In the genomic region with DNA sequence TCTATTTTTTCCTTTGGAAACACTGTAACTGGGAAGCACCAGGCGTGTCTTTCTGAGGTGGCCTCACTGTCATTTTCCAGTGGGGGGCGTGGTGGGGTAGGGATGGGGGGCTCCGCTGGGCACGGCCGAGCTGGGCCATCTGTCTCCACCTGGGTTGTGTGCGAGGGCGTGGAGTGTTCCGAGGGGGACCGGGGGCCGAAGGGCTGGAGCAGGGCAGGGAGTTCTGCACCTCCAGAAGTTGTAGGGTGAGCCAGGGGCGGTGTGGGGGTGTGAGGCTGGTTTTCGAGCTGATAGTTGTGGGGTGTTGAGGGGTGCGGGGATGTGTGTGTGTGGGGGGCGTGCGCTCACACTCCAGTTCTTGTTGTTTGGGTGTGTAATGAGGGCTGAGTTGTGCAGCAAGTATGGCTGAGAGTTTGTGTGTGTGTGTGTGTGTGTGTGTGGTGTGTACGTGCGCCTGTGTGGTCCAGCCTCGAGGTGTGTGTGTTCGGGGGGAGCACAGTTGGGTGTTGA, we compare ENCODE assay signal across 1 cellular context.
TF ChIP-seq lines count a peak whose summit lies in the region.

No MANE protein-coding gene starts in this region.

TF ChIP-seq in endothelial cell of umbilical vein, 7 proteins besides CTCF, POLR2A, EP300 and RAD21 (continued from another document):
- TF ChIP-seq, protein P1, sequence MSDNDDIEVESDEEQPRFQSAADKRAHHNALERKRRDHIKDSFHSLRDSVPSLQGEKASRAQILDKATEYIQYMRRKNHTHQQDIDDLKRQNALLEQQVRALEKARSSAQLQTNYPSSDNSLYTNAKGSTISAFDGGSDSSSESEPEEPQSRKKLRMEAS (IDR thresholded peaks at IDR 0.05; ENCODE audit: insufficient read depth, insufficient read length) = no peak
- no peak for TF ChIP-seq FOS (IDR thresholded peaks at IDR 0.05; ENCODE audit: borderline replicate concordance, insufficient read depth, low read length)
- TF ChIP-seq EZH2 (IDR thresholded peaks at IDR 0.05; ENCODE audit: borderline replicate concordance, low read depth, low read length, severe bottlenecking) = no peak
